Comparison of ENCODE assay signal across 8 cellular contexts in the genomic region with DNA sequence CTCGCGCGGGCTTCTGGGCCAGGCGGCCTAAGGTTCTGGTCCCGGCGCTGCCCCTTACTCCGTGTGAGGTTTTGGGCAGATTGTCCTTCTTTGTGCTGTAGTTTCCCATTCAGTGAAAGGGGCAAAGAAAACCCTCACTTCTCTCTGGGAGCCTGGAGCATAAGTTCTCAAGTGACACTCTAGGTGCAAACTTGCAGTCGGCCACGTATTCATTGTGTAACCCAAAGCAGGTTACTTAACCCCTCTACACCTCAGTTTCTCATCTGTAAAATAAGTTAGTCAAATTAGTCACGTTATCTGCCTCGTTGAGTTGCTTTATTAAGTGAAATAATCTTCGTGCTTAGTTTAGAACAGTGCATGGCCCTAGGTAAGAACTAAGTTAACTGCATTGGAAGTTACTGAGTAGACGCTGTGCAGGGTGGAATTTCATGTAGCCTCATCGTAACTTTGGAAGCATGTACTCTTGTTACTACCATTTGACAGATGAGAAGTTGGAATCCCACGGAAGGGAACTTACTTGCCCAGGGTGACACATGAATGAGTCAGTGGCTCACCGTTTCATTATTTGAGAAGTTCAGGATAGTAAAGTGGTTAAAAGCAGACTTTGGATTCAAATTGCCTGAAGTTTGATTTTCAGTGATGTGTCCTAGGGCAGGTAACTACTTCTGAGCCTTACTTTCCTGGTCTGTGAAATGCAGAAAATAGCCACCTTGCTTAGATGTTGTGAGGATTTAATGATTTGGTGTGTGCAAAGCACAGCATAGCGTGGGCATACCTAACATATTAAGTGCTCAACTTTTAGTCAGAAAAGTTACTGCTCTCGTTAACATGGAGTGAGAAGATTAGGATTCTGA. TPM values are rescaled to one million over a fixed set of nuclear protein-coding genes. Genes with fewer than 3 reads are reported as not detected.
A peak's percentile ranks its signal among the peaks of the same experiment; 100 is the strongest.
DNase-seq lines count a peak whose midpoint lies in the region; ATAC-seq, FAIRE-seq and TF ChIP-seq lines count a peak whose summit lies in the region.

No MANE protein-coding gene starts in this region.

- ATAC-seq in esophagus mucosa (peak; percentile 1), omental fat pad (ENCODE audit: low FRiP score) (peak; percentile 19), GM21447 (IDR thresholded peaks at IDR 0.05; ENCODE audit: unreplicated experiment) (no peak)

- peak overlapping the region; percentile 85 for H3K9ac ChIP-seq in SU-DHL-6 (ENCODE audit: low read length)

- peaks cover 5% of the 10 kb centered on the region; the same call in 1 of the 2 replicates for H3F3A ChIP-seq in SU-DHL-6 (ENCODE audit: insufficient read depth)

- H3K27ac ChIP-seq in 22Rv1 (peak overlapping the region; percentile 99), SU-DHL-6 (ENCODE audit: low read depth, low read length) (peak overlapping the region; percentile 71)

- no peaks in the 10 kb centered on the region for H3K36me3 ChIP-seq in SU-DHL-6 (ENCODE audit: low read length)

- peak; percentile 8 for FAIRE-seq in GM19239 (lab: Jason Lieb, UNC)

- H4K20me1 ChIP-seq in SU-DHL-6 (ENCODE audit: low read depth, low read length): peaks cover 5% of the 10 kb centered on the region; the same call in 1 of the 2 replicates

- H3K4me3 ChIP-seq in SU-DHL-6 (ENCODE audit: insufficient read depth, low read length, poor library complexity, severe bottlenecking): peak overlapping the region; percentile 71

- H3K27me3 ChIP-seq in SU-DHL-6 (ENCODE audit: low read length): no peaks in the 10 kb centered on the region

- H2AFZ ChIP-seq in SU-DHL-6 (ENCODE audit: low read depth, low read length, severe bottlenecking): no peak overlapping the region

- DNase-seq in GM19239 (ENCODE audit: insufficient read length, low spot score) (no peak), omental fat pad (ENCODE audit: low spot score) (no peak), amygdala (lab: John Stamatoyannopoulos, UW) (no peak), GM13976 (ENCODE audit: low spot score) (no peak)

- in situ Hi-C loops in GM13976 (cut with MboI; ENCODE audit: low sequenced_read_pairs, unreplicated experiment): no loop called here

- no peaks in the 10 kb centered on the region for H3K9me3 ChIP-seq in SU-DHL-6 (ENCODE audit: insufficient read depth, low read length)

- peak overlapping the region; percentile 89 for H3K4me2 ChIP-seq in SU-DHL-6 (ENCODE audit: low read depth, low read length, poor library complexity, severe bottlenecking)

- H3K79me2 ChIP-seq in SU-DHL-6 (ENCODE audit: insufficient read depth, low read length): peaks cover 55% of the 10 kb centered on the region

- H3K9me2 ChIP-seq in SU-DHL-6 (replicated peaks; ENCODE audit: insufficient read depth, low read length): no peaks in the 10 kb centered on the region

- TF ChIP-seq CTCF in 22Rv1 (IDR thresholded peaks at IDR 0.05): no peak
- no peak for TF ChIP-seq CTCF in SU-DHL-6 (IDR thresholded peaks at IDR 0.05; ENCODE audit: insufficient read depth, low read length, poor library complexity, severe bottlenecking)
- no peak for TF ChIP-seq CTCF in omental fat pad (IDR thresholded peaks at IDR 0.05)
- TF ChIP-seq CTCF in GM13976 (IDR thresholded peaks at IDR 0.05; ENCODE audit: borderline replicate concordance, control extremely low read depth, extremely low read depth, insufficient read depth, missing control alignments): no peak

RNA-seq across cellular contexts. Expression of a gene that starts 0.6 kb away (rescaled TPM):
- total RNA-seq in esophagus mucosa (1.6 TPM), omental fat pad (1 to 10 TPM; 1.4 to 5.0 (median 3.6) TPM)

RNA-seq across cellular contexts. Expression of a gene that starts 0.8 kb away (rescaled TPM):
- total RNA-seq in esophagus mucosa (140 TPM), omental fat pad (100 to 1,000 TPM; 105 to 168 (median 156) TPM)
